In genomic region chr9:91766301-91766700, GRCh38 we compare ENCODE assay signal across 31 cellular contexts.
DNase-seq lines count a peak whose midpoint lies in the region; ATAC-seq, FAIRE-seq and TF ChIP-seq lines count a peak whose summit lies in the region.
"Had no signal": no experiment of that assay in that cellular context is flagged by ENCODE, and none has a peak within 500 bp of the region (broad histone marks: within the 10 kb centered on the region; RNA-seq: fewer than 3 reads in every experiment).

No MANE protein-coding gene starts in this region.

- no peak overlapping the region for H3K4me3 Mint-ChIP-seq in activated naive CD4-positive, alpha-beta T cell treated with anti-CD3 and anti-CD28 coated beads, Interleukin-2, amount 10 ng/mL, durations not matched to agents 7 days and 5 days
- no peak overlapping the region for H3K4me3 Mint-ChIP-seq in chondrocyte (ENCODE audit: unreplicated experiment)
- H3K4me3 Mint-ChIP-seq: CD4-positive, alpha-beta T cell; H9; HFFc6 had no signal

- no peaks in the 10 kb centered on the region for H3K9me3 Mint-ChIP-seq in activated naive CD4-positive, alpha-beta T cell treated with anti-CD3 and anti-CD28 coated beads, Interleukin-2, amount 10 ng/mL, durations not matched to agents 7 days and 5 days
- peaks cover 15% of the 10 kb centered on the region for H3K9me3 Mint-ChIP-seq in chondrocyte (ENCODE audit: low read depth)

- no peak overlapping the region for H3K27ac Mint-ChIP-seq in activated naive CD4-positive, alpha-beta T cell treated with anti-CD3 and anti-CD28 coated beads, Interleukin-2, amount 10 ng/mL, durations not matched to agents 7 days and 5 days
- no peak overlapping the region for H3K27ac Mint-ChIP-seq in chondrocyte (ENCODE audit: unreplicated experiment)
- H3K27ac Mint-ChIP-seq: CD4-positive, alpha-beta T cell; H9; HFFc6 had no signal

- H3K4me1 Mint-ChIP-seq in activated naive CD4-positive, alpha-beta T cell treated with anti-CD3 and anti-CD28 coated beads, Interleukin-2, amount 10 ng/mL, durations not matched to agents 7 days and 5 days = no peaks in the 10 kb centered on the region
- peaks cover 19% of the 10 kb centered on the region for H3K4me1 Mint-ChIP-seq in chondrocyte (ENCODE audit: low read depth)

- no peaks in the 10 kb centered on the region for H3K36me3 ChIP-seq in rectal smooth muscle tissue (ENCODE audit: control insufficient read depth, insufficient read depth, low read length)
- H3K36me3 ChIP-seq: BLaER1 treated with 17β-estradiol and CSF1 and Interleukin-3, amounts not matched to agents 10 nM and 100 nM; SJSA1 had no signal

- peak; percentile 25 for DNase-seq in COLO829 (ENCODE audit: low spot score)
- peak; percentile 44 for DNase-seq in NCI-H1436 (lab: John Stamatoyannopoulos, UW)
- DNase-seq in fibroblast of mammary gland (ENCODE audit: low read depth) = peak; percentile 48
- no peak for DNase-seq in activated naive CD4-positive, alpha-beta T cell treated with anti-CD3 and anti-CD28 coated beads, Interleukin-2, amount 10 ng/mL, durations not matched to agents 7 days and 5 days
- DNase-seq in GM12892 (ENCODE audit: insufficient read length) = no peak
- no peak for DNase-seq in chondrocyte (ENCODE audit: low spot score)
- DNase-seq: AML-193; CD4-positive, alpha-beta T cell; COR-L47; DMS79; EL; GF-D8; H9; HFFc6; Kasumi-1; NCI-H1694 treated with DMSO at 0.1 percent for 48 hours; NCI-H2081; NCI-H2171 treated with DMSO at 0.1 percent for 48 hours; NCI-H345; NCI-H510A treated with DMSO at 0.1 percent for 48 hours; NCI-H82; Right ventricle myocardium superior; RPMI8226; T-helper 1 cell had no signal

- H3K27me3 Mint-ChIP-seq in activated naive CD4-positive, alpha-beta T cell treated with anti-CD3 and anti-CD28 coated beads, Interleukin-2, amount 10 ng/mL, durations not matched to agents 7 days and 5 days = peaks cover 38% of the 10 kb centered on the region
- no peaks in the 10 kb centered on the region for H3K27me3 Mint-ChIP-seq in chondrocyte (ENCODE audit: low read depth)

- no peak for TF ChIP-seq CTCF in fibroblast of mammary gland (conservative IDR thresholded peaks at IDR 0.05; ENCODE audit: control insufficient read depth, insufficient read depth, low read depth, low read length)
- no peak for TF ChIP-seq CTCF in chondrocyte (IDR thresholded peaks at IDR 0.05)

- TF ChIP-seq POLR2A in GM12892 (IDR thresholded peaks at IDR 0.05; ENCODE audit: low read depth, low read length) = no peak

- CTCF ChIA-PET in activated naive CD4-positive, alpha-beta T cell treated with anti-CD3 and anti-CD28 coated beads, Interleukin-2, amount 10 ng/mL, durations not matched to agents 7 days and 5 days (lab: Charles Lee) = no interaction called here

- H3K9ac ChIP-seq in rectal smooth muscle tissue (ENCODE audit: low read length) = no peak overlapping the region
- H3K9ac ChIP-seq: BLaER1 treated with 17β-estradiol and CSF1 and Interleukin-3, amounts not matched to agents 10 nM and 100 nM had no signal

- ATAC-seq in GM19328 (IDR thresholded peaks at IDR 0.05; ENCODE audit: unreplicated experiment) = no peak
- ATAC-seq: K562 had no signal

- no peak overlapping the region for H3K4me3 ChIP-seq in fibroblast of mammary gland (ENCODE audit: control insufficient read depth, low read depth, low read length)
- no peak overlapping the region for H3K4me3 ChIP-seq in rectal smooth muscle tissue (ENCODE audit: low read length)
- H3K4me3 ChIP-seq: BLaER1 treated with 17β-estradiol and CSF1 and Interleukin-3, amounts not matched to agents 10 nM and 100 nM; K562; SJSA1 had no signal

- no peaks in the 10 kb centered on the region for H3K27me3 ChIP-seq in rectal smooth muscle tissue (ENCODE audit: control insufficient read depth, insufficient read depth, low read length)
- H3K27me3 ChIP-seq: BLaER1 treated with 17β-estradiol and CSF1 and Interleukin-3, amounts not matched to agents 10 nM and 100 nM; SJSA1 had no signal

- H3K4me1 ChIP-seq in rectal smooth muscle tissue (ENCODE audit: control insufficient read depth, insufficient read depth, low read length) = peaks cover 13% of the 10 kb centered on the region
- H3K4me1 ChIP-seq: BLaER1 treated with 17β-estradiol and CSF1 and Interleukin-3, amounts not matched to agents 10 nM and 100 nM had no signal

- H3K27ac ChIP-seq in rectal smooth muscle tissue (ENCODE audit: low read depth, low read length) = peak overlapping the region; percentile 22
- H3K27ac ChIP-seq: BLaER1 treated with 17β-estradiol and CSF1 and Interleukin-3, amounts not matched to agents 10 nM and 100 nM; SJSA1 had no signal

- no peak for FAIRE-seq in GM12892 (lab: Jason Lieb, UNC)
- FAIRE-seq: A204.1, GM12891, K562 had no signal

- no peaks in the 10 kb centered on the region for H3K36me3 Mint-ChIP-seq in activated naive CD4-positive, alpha-beta T cell treated with anti-CD3 and anti-CD28 coated beads, Interleukin-2, amount 10 ng/mL, durations not matched to agents 7 days and 5 days
- peaks cover 9% of the 10 kb centered on the region for H3K36me3 Mint-ChIP-seq in chondrocyte (ENCODE audit: low read depth)

Comparison
In these comparisons a context has a peak if more than half of its experiments do, and no peak if none do; other contexts are left out.
1. DNase-seq: peak in COLO829 (single experiment), NCI-H1436 (single experiment) and fibroblast of mammary gland (single experiment); none in activated naive CD4-positive, alpha-beta T cell treated with anti-CD3 and anti-CD28 coated beads, Interleukin-2, amount 10 ng/mL, durations not matched to agents 7 days and 5 days (single experiment), GM12892 (single experiment) and chondrocyte (single experiment).